17 cellular contexts compared by ENCODE assay signal in genomic region chr3:195040773-195041520, GRCh38.
DNase-seq lines count a peak whose midpoint lies in the region; ATAC-seq, FAIRE-seq and TF ChIP-seq lines count a peak whose summit lies in the region.
"Had no signal": no experiment of that assay in that cellular context is flagged by ENCODE, and none has a peak within 500 bp of the region (broad histone marks: within the 10 kb centered on the region; RNA-seq: fewer than 3 reads in every experiment).

No MANE protein-coding gene starts in this region.

- no peaks in the 10 kb centered on the region for H3K9me3 Mint-ChIP-seq in CD4-positive, alpha-beta T cell
- H3K9me3 Mint-ChIP-seq: T-cell had no signal

- DNase-seq in A549 (ENCODE audit: low read depth in 1 of 2, low spot score in 1 of 2) (no peak), astrocyte of the hippocampus (ENCODE audit: low read depth, low spot score) (peak; percentile 71), left lung (peak in 1 of 2 donors; percentile 31), HPDE6-E6E7 (ENCODE audit: extremely low spot score) (no peak), foreskin melanocyte (no peak)
- DNase-seq in CD4-positive, alpha-beta T cell, result no peak
- DNase-seq: activated naive CD4-positive, alpha-beta T cell treated with Interleukin-2 at 50 U/mL for 16 hours; COR-L47; NCI-H2029 treated with DMSO at 0.1 percent for 48 hours; NCI-H524 treated with DMSO at 0.1 percent for 48 hours; spleen; stimulated activated naive CD4-positive, alpha-beta T cell had no signal

- no peaks in the 10 kb centered on the region for H3K36me3 Mint-ChIP-seq in CD4-positive, alpha-beta T cell (ENCODE audit: low read depth)
- H3K36me3 Mint-ChIP-seq: T-cell had no signal

- no peaks in the 10 kb centered on the region for H3K4me1 Mint-ChIP-seq in CD4-positive, alpha-beta T cell (ENCODE audit: low read depth)
- H3K4me1 Mint-ChIP-seq: T-cell had no signal

- 0 out of 6 replicates have a peak overlapping the region, but pooled peaks of 1 of the 2 experiments have one; percentile 21 for H3K27ac ChIP-seq in A549
- no peak overlapping the region for H3K27ac ChIP-seq in HEK293 (ENCODE audit: extremely low read depth, low read depth, low read length)
- H3K27ac ChIP-seq in left lung, result no peak overlapping the region
- H3K27ac ChIP-seq in CD4-positive, alpha-beta T cell (ENCODE audit: low read depth, low read length), result no peak overlapping the region
- H3K27ac ChIP-seq: ovary had no signal

- 79% methylated on average over 6 of the region's 13 CpGs for WGBS in A549 (ENCODE audit: missing lambda C conversion rate)

- POLR2A ChIA-PET in A549 (lab: Yijun Ruan, JAX), result no interaction called here
- POLR2A ChIA-PET in HEK293 (lab: Yijun Ruan, JAX), result no interaction called here
- POLR2A ChIA-PET in CD4-positive, alpha-beta T cell (lab: Charles Lee), result no interaction called here

- TF ChIP-seq CTCF in A549 (IDR thresholded peaks at IDR 0.05) (no peak), HEK293 (tag by site-specific recombination; IDR thresholded peaks at IDR 0.05) (no peak), left lung (IDR thresholded peaks at IDR 0.05) (no peak)
- no peak for TF ChIP-seq CTCF in CD4-positive, alpha-beta T cell (IDR thresholded peaks at IDR 0.05)

- no peak for FAIRE-seq in A549 (lab: Jason Lieb, UNC)

- H3K4me1 ChIP-seq in A549, result 0 out of 3 replicates have a peak, but pooled peaks cover 9% of the 10 kb centered on the region
- no peaks in the 10 kb centered on the region for H3K4me1 ChIP-seq in HEK293 (ENCODE audit: control insufficient read depth, insufficient read depth, low read length)
- peaks cover 0 to 6% of the 10 kb centered on the region in 2 donors for H3K4me1 ChIP-seq in left lung

- TF ChIP-seq POLR2A in A549 (IDR thresholded peaks at IDR 0.05; ENCODE audit: low read length), result no peak

- intact Hi-C loops in left lung (cut with DNase I), result no loop called here
- intact Hi-C loops in CD4-positive, alpha-beta T cell (cut with DNase I, micrococcal nuclease), result loop anchor here in 1 of 2 experiments (10.0 kb wide), 1 partner anchor 216 kb away; no protein-coding TSS in a partner anchor

- H3K4me3 ChIP-seq in A549 (no peak overlapping the region), HEK293 (ENCODE audit: low read depth, low read length) (no peak overlapping the region), left lung (no peak overlapping the region)
- H3K4me3 ChIP-seq: ovary, spleen had no signal

- H3K36me3 ChIP-seq in HEK293 (ENCODE audit: control insufficient read depth in 2 of 2, insufficient read depth in 1 of 2, low read length in 2 of 2) (no peaks in the 10 kb centered on the region), left lung (no peaks in the 10 kb centered on the region)
- H3K36me3 ChIP-seq: ovary, spleen had no signal

- CTCF ChIA-PET in A549 (lab: Yijun Ruan, JAX) (interaction anchor here (0.9 kb wide), 1 partner anchor 27 kb away, joined by 3 read pairs; no protein-coding TSS in a partner anchor), HEK293 (lab: Yijun Ruan, JAX) (no interaction called here)
- CTCF ChIA-PET in CD4-positive, alpha-beta T cell (lab: Charles Lee), result no interaction called here

- H3K27me3 Mint-ChIP-seq in CD4-positive, alpha-beta T cell, result no peaks in the 10 kb centered on the region

- ATAC-seq in A549 (no peak), left lung (peak; percentile 47), HG02678 (IDR thresholded peaks at IDR 0.05; ENCODE audit: unreplicated experiment) (no peak)
- ATAC-seq in CD4-positive, alpha-beta T cell (ENCODE audit: poor library complexity), result no peak
- ATAC-seq: T-cell, WTC11 had no signal

- TF ChIP-seq RAD21 in A549 (conservative IDR thresholded peaks at IDR 0.05 in 1 of 2, IDR thresholded peaks at IDR 0.05 in 1 of 2), result no peak

- no peak overlapping the region for H3K4me2 ChIP-seq in A549

- H3K9me3 ChIP-seq in A549 (no peaks in the 10 kb centered on the region), HEK293 (ENCODE audit: control insufficient read depth, insufficient read depth, low read depth, low read length) (no peaks in the 10 kb centered on the region), left lung (no peaks in the 10 kb centered on the region)
- no peaks in the 10 kb centered on the region for H3K9me3 ChIP-seq in CD4-positive, alpha-beta T cell (ENCODE audit: control insufficient read depth, low read length)
- H3K9me3 ChIP-seq: ovary had no signal

- H3K27me3 ChIP-seq in left lung, result no peaks in the 10 kb centered on the region
- no peaks in the 10 kb centered on the region for H3K27me3 ChIP-seq in CD4-positive, alpha-beta T cell (ENCODE audit: control insufficient read depth, insufficient read depth, low read length)
- H3K27me3 ChIP-seq: ovary, spleen had no signal

- no peak for TF ChIP-seq EP300 in A549 (IDR thresholded peaks at IDR 0.05)

- no peak overlapping the region for H3K27ac Mint-ChIP-seq in CD4-positive, alpha-beta T cell
- H3K27ac Mint-ChIP-seq: T-cell, WTC11 had no signal

- no peak overlapping the region for H3K4me3 Mint-ChIP-seq in CD4-positive, alpha-beta T cell
- H3K4me3 Mint-ChIP-seq: T-cell, WTC11 had no signal

TF ChIP-seq in A549, 52 proteins besides CTCF, POLR2A, EP300 and RAD21:
- TF ChIP-seq SMC3 (IDR thresholded peaks at IDR 0.05), result no peak
- TF ChIP-seq MAFK (IDR thresholded peaks at IDR 0.05; ENCODE audit: partially characterized antibody), result peak; percentile 8

TF ChIP-seq in HEK293, 187 proteins besides CTCF, POLR2A, EP300 and RAD21:
- TF ChIP-seq ZIC2 (tag by site-specific recombination; IDR thresholded peaks at IDR 0.05) (peak; percentile 88), ZBTB49 (tag by site-specific recombination; IDR thresholded peaks at IDR 0.05; ENCODE audit: low read depth) (no peak), GLI4 (tag by site-specific recombination; IDR thresholded peaks at IDR 0.05) (no peak), ZXDB (tag by site-specific recombination; IDR thresholded peaks at IDR 0.05) (no peak)
